Comparison of ENCODE assay signal across 8 cellular contexts in genomic region chrX:81174286-81174685, GRCh38. TPM values are rescaled to one million over a fixed set of nuclear protein-coding genes. Genes with fewer than 3 reads are reported as not detected.
DNase-seq lines count a peak whose midpoint lies in the region; ATAC-seq and TF ChIP-seq lines count a peak whose summit lies in the region.

No MANE protein-coding gene starts in this region.

- DNase-seq in DMS53 treated with DMSO at 0.1 percent for 48 hours (lab: John Stamatoyannopoulos, UW; ENCODE audit: unreplicated experiment): peak; percentile 42
- DNase-seq in amniotic stem cell (lab: John Stamatoyannopoulos, UW): peak; percentile 5
- DNase-seq in mesendoderm: peak; percentile 4
- DNase-seq in NCI-H446 (lab: John Stamatoyannopoulos, UW): no peak
- DNase-seq in ascending aorta (ENCODE audit: low spot score in 2 of 2): no peak
- DNase-seq in activated naive CD4-positive, alpha-beta T cell (lab: John Stamatoyannopoulos, UW): no peak

- H3K4ac ChIP-seq in mesendoderm (ENCODE audit: low read depth, low read length): no peak overlapping the region

- no peak overlapping the region for H2BK120ac ChIP-seq in mesendoderm (ENCODE audit: low read depth, low read length)

- H3K56ac ChIP-seq in mesendoderm (ENCODE audit: low read length): no peak overlapping the region

- no peaks in the 10 kb centered on the region for H3K36me3 ChIP-seq in mesendoderm (ENCODE audit: control insufficient read depth, insufficient read depth, low read length)
- H3K36me3 ChIP-seq in ascending aorta: no peaks in the 10 kb centered on the region

- H2AK5ac ChIP-seq in mesendoderm (ENCODE audit: low read length): no peak overlapping the region

- H3K79me2 ChIP-seq in mesendoderm (ENCODE audit: control insufficient read depth, insufficient read depth, low read length): no peaks in the 10 kb centered on the region

- no peak overlapping the region for H3K23ac ChIP-seq in mesendoderm (ENCODE audit: low read length)

- no peak overlapping the region for H3K18ac ChIP-seq in mesendoderm (ENCODE audit: low read length)

- H4K5ac ChIP-seq in mesendoderm (ENCODE audit: low read length): no peak overlapping the region

- WGBS in mesendoderm (ENCODE audit: extremely low coverage, insufficient coverage, low lambda C conversion rate): no CpG with 5 or more reads among the region's 1 CpG

- no peak overlapping the region for H2BK5ac ChIP-seq in mesendoderm (ENCODE audit: low read length)

- no peak overlapping the region for H3K4me3 ChIP-seq in mesendoderm (ENCODE audit: low read length)
- no peak overlapping the region for H3K4me3 ChIP-seq in ascending aorta

- H2BK15ac ChIP-seq in mesendoderm (replicated peaks; ENCODE audit: low read depth): no peak overlapping the region

- no peak overlapping the region for H3K27ac ChIP-seq in mesendoderm (ENCODE audit: low read depth, low read length)
- H3K27ac ChIP-seq in ascending aorta: no peak overlapping the region

- H3K79me1 ChIP-seq in mesendoderm (ENCODE audit: low read length): no peaks in the 10 kb centered on the region

- no peak overlapping the region for H3K9ac ChIP-seq in mesendoderm (ENCODE audit: low read length)

- H3K27me3 ChIP-seq in mesendoderm (ENCODE audit: insufficient read depth, low read length, poor library complexity): no peaks in the 10 kb centered on the region
- no peaks in the 10 kb centered on the region for H3K27me3 ChIP-seq in ascending aorta

- no peak overlapping the region for H4K8ac ChIP-seq in mesendoderm (ENCODE audit: low read depth, low read length)

- intact Hi-C loops in ascending aorta (cut with DNase I): loop anchor here (1.0 kb wide), 1 partner anchor 203 kb away; no protein-coding TSS in a partner anchor

- no peak overlapping the region for H3K4me2 ChIP-seq in mesendoderm (ENCODE audit: low read length)

- H3K4me1 ChIP-seq in mesendoderm (ENCODE audit: control insufficient read depth, low read depth, low read length): no peaks in the 10 kb centered on the region
- H3K4me1 ChIP-seq in ascending aorta: no peaks in the 10 kb centered on the region

- H3K9me3 ChIP-seq in ascending aorta: no peaks in the 10 kb centered on the region

- no peak for TF ChIP-seq CTCF in ascending aorta (IDR thresholded peaks at IDR 0.05)

- ATAC-seq in HG03039 (IDR thresholded peaks at IDR 0.05; ENCODE audit: unreplicated experiment) (peak; percentile 56), HG03025 (IDR thresholded peaks at IDR 0.05; ENCODE audit: low FRiP score, unreplicated experiment) (no peak)

RNA-seq across cellular contexts. Expression of gene HMGN5, which starts 27.4 kb away (rescaled TPM):
- polyA plus RNA-seq in mesendoderm (2013, experiment 1 of 2): 103 TPM
- polyA plus RNA-seq in mesendoderm (2013, experiment 2 of 2): 100 TPM
- total RNA-seq in ascending aorta: not detected

RNA-seq across cellular contexts. Expression of gene SH3BGRL, which starts 27.6 kb away (rescaled TPM):
- 53.0 TPM for polyA plus RNA-seq in mesendoderm (2013, experiment 1 of 2)
- polyA plus RNA-seq in mesendoderm (2013, experiment 2 of 2): 53.9 TPM
- total RNA-seq in ascending aorta: 91.9 TPM

Comparison
In these comparisons a context has a peak if more than half of its experiments do, and no peak if none do; other contexts are left out.
1. DNase-seq: peak in DMS53 treated with DMSO at 0.1 percent for 48 hours (single experiment), amniotic stem cell (single experiment) and mesendoderm (single experiment); none in NCI-H446 (0 of 2), ascending aorta (0 of 2) and activated naive CD4-positive, alpha-beta T cell (0 of 4).